Comparison of ENCODE assay signal across 7 cellular contexts in the genomic region with DNA sequence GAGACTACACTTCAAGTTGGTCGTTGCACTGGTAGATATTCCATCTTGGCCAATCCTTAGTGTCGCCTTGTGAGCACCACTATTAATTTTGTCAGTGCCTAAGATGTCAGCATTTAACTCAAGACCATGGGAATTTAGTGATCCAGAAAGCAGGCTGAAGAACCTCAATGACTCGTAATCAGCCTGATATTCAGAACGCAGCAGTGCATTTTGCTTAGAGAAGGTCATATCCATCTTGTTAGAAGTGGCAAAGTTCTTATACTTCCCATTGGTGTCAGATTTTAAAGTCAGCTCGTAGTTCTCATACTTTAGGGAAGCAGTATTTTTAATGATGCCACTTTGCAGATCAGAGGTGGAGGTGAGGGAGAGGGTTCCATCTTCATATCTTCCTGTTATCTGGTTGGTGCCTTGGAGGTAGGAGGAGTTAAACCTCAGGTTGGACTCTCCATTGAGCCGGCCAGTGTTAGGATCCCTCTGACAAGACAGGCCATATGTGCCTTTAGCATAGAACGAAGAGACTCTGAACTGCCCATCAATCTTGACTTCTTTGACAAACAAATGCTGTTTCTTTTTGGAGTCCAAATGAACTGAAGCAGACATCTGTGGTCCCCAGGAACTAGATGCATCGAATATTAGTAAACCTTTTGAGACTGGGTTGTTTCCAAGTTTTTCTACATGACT. TPM values are rescaled to one million over a fixed set of nuclear protein-coding genes. Genes with fewer than 3 reads are reported as not detected.
"Had no signal": no experiment of that assay in that cellular context is flagged by ENCODE, and none has a peak within 500 bp of the region (broad histone marks: within the 10 kb centered on the region; RNA-seq: fewer than 3 reads in every experiment).

No MANE protein-coding gene starts in this region.

- ATAC-seq: K562 had no signal

- H3K4me3 Mint-ChIP-seq: IgD-negative memory B cell had no signal

- H3K27ac ChIP-seq: HL-60 had no signal

- FAIRE-seq: K562 had no signal

- H3K36me3 Mint-ChIP-seq: IgD-negative memory B cell had no signal

- H3K4me3 ChIP-seq: K562 had no signal

- H3K27ac Mint-ChIP-seq: IgD-negative memory B cell had no signal

- H3K9me3 Mint-ChIP-seq: IgD-negative memory B cell had no signal

- DNase-seq: IMR-90, KBM-7, KG1 had no signal

RNA-seq across cellular contexts. Expression of a gene that starts 31.9 kb away (rescaled TPM):
- total RNA-seq: HT-29 had no signal
- polyA plus RNA-seq: IgD-negative memory B cell, IMR-90, K562 had no signal
